ENCODE assay signal across 8 cellular contexts in genomic region chr19:6218497-6219146, GRCh38.
DNase-seq lines count a peak whose midpoint lies in the region; ATAC-seq and TF ChIP-seq lines count a peak whose summit lies in the region.

No MANE protein-coding gene starts in this region.

- H3K9me2 ChIP-seq in Karpas-422 (replicated peaks; ENCODE audit: insufficient read depth, low read length), result no peaks in the 10 kb centered on the region

- no peak overlapping the region for H3K9ac ChIP-seq in Karpas-422 (ENCODE audit: low read length)

- WGBS in psoas muscle, 3 donors, result 31 to 42% (median 33%) methylated on average over 16 to 17 of the region's 17 CpGs
- WGBS in aorta, 2 donors, result 41 to 43% methylated on average over 16 to 17 of the region's 17 CpGs

- H3K4me1 ChIP-seq in Karpas-422 (ENCODE audit: low read length), result no peaks in the 10 kb centered on the region
- peaks cover 47% of the 10 kb centered on the region for H3K4me1 ChIP-seq in psoas muscle
- H3K4me1 ChIP-seq in aorta (ENCODE audit: control insufficient read depth in 1 of 2, insufficient read depth in 2 of 2, low read length in 2 of 2), result no peaks in the 10 kb centered on the region

- H4K20me1 ChIP-seq in Karpas-422 (ENCODE audit: insufficient read depth, low read depth, low read length), result peaks cover 17% of the 10 kb centered on the region; the same call in 1 of the 2 replicates

- H3K36me3 ChIP-seq in Karpas-422 (ENCODE audit: insufficient read depth, low read length) (no peaks in the 10 kb centered on the region), psoas muscle (ENCODE audit: insufficient read depth in 1 of 2, low read depth in 1 of 2) (peaks cover 0 to 32% of the 10 kb centered on the region in 2 donors), aorta (ENCODE audit: control insufficient read depth in 1 of 2, insufficient read depth in 2 of 2, low read length in 1 of 2) (no peaks in the 10 kb centered on the region)

- DNase-seq in GF-D8 (lab: John Stamatoyannopoulos, UW) (peak; percentile 33), Karpas-422 (peak; percentile 95), SW 1271 (lab: John Stamatoyannopoulos, UW) (peak; percentile 30 to 33), cardiac septum (ENCODE audit: low spot score) (peak; percentile 94), psoas muscle (peak; percentile 91 to 96), aorta (peak; percentile 91 to 96)
- DNase-seq in activated naive CD8-positive, alpha-beta T cell treated with anti-CD3 and anti-CD28 coated beads, Interleukin-2, amount 50 U/mL, for 16 hours (ENCODE audit: low read depth, low spot score), result peak; percentile 74

- no peak overlapping the region for H3K4me2 ChIP-seq in Karpas-422 (ENCODE audit: low read depth, low read length, poor library complexity, severe bottlenecking)

- ATAC-seq in psoas muscle (peak; percentile 77 to 81 (median 79)), aorta (ENCODE audit: low FRiP score) (peak; percentile 85), HG03520 (IDR thresholded peaks at IDR 0.05; ENCODE audit: unreplicated experiment) (no peak)

- intact Hi-C loops in cardiac septum (cut with DNase I), result loop anchor here (1.0 to 2.0 kb wide), 2 partner anchors 42 to 81 kb away; no protein-coding TSS in a partner anchor
- intact Hi-C loops in psoas muscle (cut with DNase I), result loop anchor here (1.0 to 10.0 kb wide), 3 partner anchors 62 to 206 kb away; partner anchors contain the start of gene KHSRP (in 1 of the 2)
- intact Hi-C loops in aorta (cut with DNase I), result loop anchor here (1.0 to 5.0 kb wide), 3 partner anchors 64 to 81 kb away; no protein-coding TSS in a partner anchor

- H3K9me3 ChIP-seq in Karpas-422 (ENCODE audit: low read length) (no peaks in the 10 kb centered on the region), psoas muscle (no peaks in the 10 kb centered on the region), aorta (ENCODE audit: control insufficient read depth, low read length) (no peaks in the 10 kb centered on the region)

- no peak overlapping the region for H3K4me3 ChIP-seq in Karpas-422 (ENCODE audit: low read length)
- no peak overlapping the region for H3K4me3 ChIP-seq in psoas muscle
- no peak overlapping the region for H3K4me3 ChIP-seq in aorta (ENCODE audit: low read length in 2 of 2)

- H2AFZ ChIP-seq in Karpas-422 (ENCODE audit: low read length), result no peak overlapping the region

- peak; percentile 99 for TF ChIP-seq CTCF in psoas muscle (IDR thresholded peaks at IDR 0.05)

- H3K27me3 ChIP-seq in Karpas-422 (ENCODE audit: low read length) (no peaks in the 10 kb centered on the region), psoas muscle (ENCODE audit: insufficient read depth in 3 of 3, low read length in 2 of 3) (no peaks in the 10 kb centered on the region), aorta (ENCODE audit: control insufficient read depth in 1 of 2, insufficient read depth in 2 of 2, low read length in 1 of 2) (no peaks in the 10 kb centered on the region)

- H3K27ac ChIP-seq in Karpas-422 (ENCODE audit: low read length) (no peak overlapping the region), psoas muscle (peak overlapping the region; percentile 56), aorta (ENCODE audit: low read depth in 1 of 2, low read length in 2 of 2) (no peak overlapping the region)

- H3K79me2 ChIP-seq in Karpas-422 (ENCODE audit: low read length), result no peaks in the 10 kb centered on the region

Comparison
In these comparisons a context has a peak if more than half of its experiments do, and no peak if none do; other contexts are left out.
1. DNase-seq: peak in every context shown above with its lines; median percentile 95 in Karpas-422; 94 in cardiac septum; 94 in psoas muscle; 94 in aorta; 74 in activated naive CD8-positive, alpha-beta T cell treated with anti-CD3 and anti-CD28 coated beads, Interleukin-2, amount 50 U/mL, for 16 hours; 33 in GF-D8; 32 in SW 1271.